24 cellular contexts compared by ENCODE assay signal in the genomic region with DNA sequence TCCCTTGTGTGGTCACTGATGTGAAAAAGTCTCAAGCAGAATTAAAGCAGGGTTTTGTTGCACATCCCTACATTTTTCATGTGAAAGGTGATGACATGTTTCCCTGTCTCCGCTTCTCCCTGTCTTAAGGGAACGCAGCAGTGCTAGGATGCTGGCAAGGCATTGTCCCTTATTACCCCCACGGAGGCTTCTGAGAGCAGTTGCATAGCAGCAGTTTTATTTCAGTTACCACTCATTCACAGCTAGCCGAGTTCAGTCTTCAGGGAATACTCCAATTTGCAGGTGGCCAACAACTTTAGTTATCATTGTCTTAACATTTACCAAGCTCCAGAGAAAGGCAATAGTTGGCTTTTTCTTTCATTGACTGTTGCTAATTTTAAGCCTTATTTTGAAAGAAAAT.
A peak's percentile ranks its signal among the peaks of the same experiment; 100 is the strongest.
DNase-seq lines count a peak whose midpoint lies in the region; TF ChIP-seq lines count a peak whose summit lies in the region.
"Had no signal": no experiment of that assay in that cellular context is flagged by ENCODE, and none has a peak within 500 bp of the region (broad histone marks: within the 10 kb centered on the region; RNA-seq: fewer than 3 reads in every experiment).

No MANE protein-coding gene starts in this region.

- no peaks in the 10 kb centered on the region for H3K27me3 Mint-ChIP-seq in endodermal cell (ENCODE audit: insufficient read depth)
- peaks cover 2% of the 10 kb centered on the region for H3K27me3 Mint-ChIP-seq in neural progenitor cell (ENCODE audit: insufficient read depth, low read depth)
- H3K27me3 Mint-ChIP-seq: activated CD4-positive, alpha-beta T cell treated with anti-CD3 and anti-CD28 coated beads, Interleukin-2, amount 10 ng/mL, durations not matched to agents 24 days and 14 days had no signal

- H3K9ac ChIP-seq in endodermal cell (ENCODE audit: extremely low read depth, low read length, poor library complexity, severe bottlenecking) (no peak overlapping the region), neural progenitor cell (no peak overlapping the region)

- H3K79me2 ChIP-seq in neural progenitor cell (ENCODE audit: low read depth): no peaks in the 10 kb centered on the region

- H3K4me3 Mint-ChIP-seq in endodermal cell (no peak overlapping the region), neural progenitor cell (no peak overlapping the region)
- H3K4me3 Mint-ChIP-seq: activated CD4-positive, alpha-beta T cell treated with anti-CD3 and anti-CD28 coated beads, Interleukin-2, amount 10 ng/mL, durations not matched to agents 24 days and 14 days; activated T-cell treated with anti-CD3 and anti-CD28 coated beads, Interleukin-2, amount 50 U/mL, for 4 hours; H9 had no signal

- TF ChIP-seq CTCF in endodermal cell (conservative IDR thresholded peaks at IDR 0.05) (no peak), neural progenitor cell (IDR thresholded peaks at IDR 0.05) (no peak)

- H4K20me1 ChIP-seq in neural progenitor cell (ENCODE audit: low read depth): no peaks in the 10 kb centered on the region

- DNase-seq in NCI-H1417 (lab: John Stamatoyannopoulos, UW) (peak; percentile 10 to 53 (median 49)), NCI-H1417 treated with DMSO at 0.1 percent for 48 hours (lab: John Stamatoyannopoulos, UW) (no peak), NCI-H1930 (lab: John Stamatoyannopoulos, UW) (peak; percentile 52 to 55), endodermal cell (peak; percentile 51), neural progenitor cell (ENCODE audit: low spot score) (peak; percentile 35), epidermal melanocyte (ENCODE audit: insufficient read length, low spot score) (no peak), SW480 (ENCODE audit: low spot score) (no peak)
- DNase-seq in effector CD8-positive, alpha-beta T cell (lab: John Stamatoyannopoulos, UW): no peak
- DNase-seq: 8988T; activated CD4-positive, alpha-beta T cell treated with anti-CD3 and anti-CD28 coated beads, Interleukin-2, amount 10 ng/mL, durations not matched to agents 24 days and 14 days; activated naive CD4-positive, alpha-beta T cell; activated T-cell treated with anti-CD3 and anti-CD28 coated beads, Interleukin-2, amount 50 U/mL, for 4 hours; adrenal gland; effector memory CD4-positive, alpha-beta T cell; esophagus squamous epithelium; H9; kidney; NCI-H1092; NCI-H2081 treated with DMSO at 0.1 percent for 48 hours; NCI-H748 treated with DMSO at 0.1 percent for 48 hours; transverse colon had no signal

- peaks cover 5% of the 10 kb centered on the region for H3K4me1 Mint-ChIP-seq in endodermal cell
- H3K4me1 Mint-ChIP-seq in neural progenitor cell: peaks cover 4% of the 10 kb centered on the region
- H3K4me1 Mint-ChIP-seq: activated CD4-positive, alpha-beta T cell treated with anti-CD3 and anti-CD28 coated beads, Interleukin-2, amount 10 ng/mL, durations not matched to agents 24 days and 14 days had no signal

- H3K27ac ChIP-seq in endodermal cell (ENCODE audit: low read depth, low read length) (no peak overlapping the region), neural progenitor cell (no peak overlapping the region)
- H3K27ac ChIP-seq: adrenal gland, esophagus squamous epithelium, SK-N-MC, transverse colon had no signal

- H3K9me3 ChIP-seq in endodermal cell (ENCODE audit: control insufficient read depth, low read length) (peaks cover 6% of the 10 kb centered on the region), neural progenitor cell (ENCODE audit: low read depth) (no peaks in the 10 kb centered on the region)
- H3K9me3 ChIP-seq: adrenal gland, esophagus squamous epithelium, transverse colon had no signal

- H3K9me3 Mint-ChIP-seq in endodermal cell (peaks cover 8% of the 10 kb centered on the region), neural progenitor cell (no peaks in the 10 kb centered on the region)
- H3K9me3 Mint-ChIP-seq: activated CD4-positive, alpha-beta T cell treated with anti-CD3 and anti-CD28 coated beads, Interleukin-2, amount 10 ng/mL, durations not matched to agents 24 days and 14 days; H9 had no signal

- no peak overlapping the region for H3K27ac Mint-ChIP-seq in endodermal cell
- H3K27ac Mint-ChIP-seq in neural progenitor cell: no peak overlapping the region
- H3K27ac Mint-ChIP-seq: activated CD4-positive, alpha-beta T cell treated with anti-CD3 and anti-CD28 coated beads, Interleukin-2, amount 10 ng/mL, durations not matched to agents 24 days and 14 days had no signal

- no peaks in the 10 kb centered on the region for H3F3A ChIP-seq in neural progenitor cell (ENCODE audit: low read depth)

- H3K36me3 ChIP-seq in endodermal cell (ENCODE audit: control insufficient read depth, insufficient read depth, low read length) (peaks cover 5% of the 10 kb centered on the region), neural progenitor cell (no peaks in the 10 kb centered on the region)
- H3K36me3 ChIP-seq: adrenal gland, transverse colon had no signal

- 64 to 76% methylated on average over 4 of the region's 4 CpGs for WGBS in endodermal cell (ENCODE audit: insufficient coverage in 1 of 2, insufficient read length in 1 of 2), 2 experiments

- H3K36me3 Mint-ChIP-seq in endodermal cell (ENCODE audit: low read depth): peaks cover 24% of the 10 kb centered on the region
- H3K36me3 Mint-ChIP-seq in neural progenitor cell: peaks cover 10% of the 10 kb centered on the region

- no peaks in the 10 kb centered on the region for H3K4me1 ChIP-seq in endodermal cell (ENCODE audit: control insufficient read depth, insufficient read depth, low read length)
- H3K4me1 ChIP-seq in neural progenitor cell: no peaks in the 10 kb centered on the region
- H3K4me1 ChIP-seq: adrenal gland, transverse colon had no signal

- H2AFZ ChIP-seq in neural progenitor cell (replicated peaks): no peak overlapping the region

- no peak overlapping the region for H3K4me2 ChIP-seq in neural progenitor cell

- no peak overlapping the region for H3K4me3 ChIP-seq in endodermal cell (ENCODE audit: low read length)
- H3K4me3 ChIP-seq in neural progenitor cell: no peak overlapping the region
- H3K4me3 ChIP-seq: adrenal gland, esophagus squamous epithelium, GM12878, lung, SK-N-MC, transverse colon had no signal

- no peaks in the 10 kb centered on the region for H3K27me3 ChIP-seq in endodermal cell (ENCODE audit: control insufficient read depth, insufficient read depth, low read length, poor library complexity, severe bottlenecking)
- H3K27me3 ChIP-seq in neural progenitor cell: no peaks in the 10 kb centered on the region
- H3K27me3 ChIP-seq: adrenal gland, esophagus squamous epithelium, transverse colon had no signal

Comparison
In these comparisons a context has a peak if more than half of its experiments do, and no peak if none do; other contexts are left out.
1. DNase-seq: peak in NCI-H1417 (3 of 3), NCI-H1930 (2 of 2), endodermal cell (single experiment) and neural progenitor cell (single experiment); none in NCI-H1417 treated with DMSO at 0.1 percent for 48 hours (single experiment), epidermal melanocyte (single experiment), effector CD8-positive, alpha-beta T cell (single experiment) and SW480 (single experiment).